Comparison of ENCODE assay signal across 18 cellular contexts in the genomic region with DNA sequence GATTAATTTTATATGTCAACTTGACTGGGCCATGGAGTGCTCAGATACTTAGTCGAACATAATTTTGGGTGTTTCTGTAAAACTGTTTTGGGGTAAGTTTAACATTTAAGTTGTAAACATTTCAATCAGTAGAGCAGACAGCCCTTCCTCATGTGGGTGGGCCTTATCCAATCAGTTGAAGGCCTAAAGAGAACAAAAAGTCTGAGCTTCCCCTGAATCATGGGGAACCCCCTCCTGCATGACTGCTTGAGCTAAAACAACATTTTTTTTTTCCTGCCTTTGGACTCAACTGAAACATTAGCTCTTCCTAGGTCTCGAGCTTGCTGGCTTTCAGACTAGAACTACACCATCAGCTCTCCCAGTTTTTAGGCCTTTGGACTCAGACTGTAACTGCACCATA.
"Had no signal": no experiment of that assay in that cellular context is flagged by ENCODE, and none has a peak within 500 bp of the region (broad histone marks: within the 10 kb centered on the region; RNA-seq: fewer than 3 reads in every experiment).

No MANE protein-coding gene starts in this region.

- DNase-seq: activated CD4-positive, alpha-beta T cell treated with anti-CD3 and anti-CD28 coated beads for 36 hours; activated CD4-positive, alpha-beta T cell treated with anti-CD3 and anti-CD28 coated beads, Interleukin-2, amount 50 U/mL, for 48 hours; amniotic stem cell; cerebellar nuclear complex; dermis blood vessel endothelial cell; effector memory CD4-positive, alpha-beta T cell; foreskin melanocyte; left ventricle myocardium superior; mucosa of descending colon; naive B cell; right cardiac atrium; stimulated activated naive CD8-positive, alpha-beta T cell treated with anti-CD3 and anti-CD28 coated beads, Interleukin-15, Interleukin-2, amounts not matched to agents 100 U/mL and 50 U/mL, for 24 hours; tibial artery had no signal

- H3K4me1 ChIP-seq: tibial artery had no signal

- H3K9me3 ChIP-seq: mucosa of descending colon, tibial artery had no signal

- H3K27me3 Mint-ChIP-seq: activated CD4-positive, alpha-beta T cell treated with anti-CD3 and anti-CD28 coated beads for 36 hours; activated naive CD8-positive, alpha-beta T cell; memory B cell; naive B cell had no signal

- ATAC-seq: activated CD4-positive, alpha-beta T cell treated with anti-CD3 and anti-CD28 coated beads for 36 hours; left ventricle myocardium superior; mucosa of descending colon; right cardiac atrium; stimulated activated naive CD8-positive, alpha-beta T cell treated with anti-CD3 and anti-CD28 coated beads, Interleukin-15, Interleukin-2, amounts not matched to agents 100 U/mL and 50 U/mL, for 24 hours had no signal

- H3K27ac Mint-ChIP-seq: activated CD4-positive, alpha-beta T cell treated with anti-CD3 and anti-CD28 coated beads for 36 hours; activated naive CD8-positive, alpha-beta T cell; memory B cell; naive B cell; progenitor cell of endocrine pancreas had no signal

- H3K27me3 ChIP-seq: tibial artery had no signal

- H3K27ac ChIP-seq: skin epidermis, tibial artery had no signal

- H3K36me3 Mint-ChIP-seq: activated naive CD8-positive, alpha-beta T cell; memory B cell; naive B cell had no signal

- H3K4me1 Mint-ChIP-seq: activated CD4-positive, alpha-beta T cell treated with anti-CD3 and anti-CD28 coated beads for 36 hours; memory B cell; naive B cell had no signal

- H3K36me3 ChIP-seq: tibial artery had no signal

- H3K4me3 ChIP-seq: mucosa of descending colon, skin epidermis, tibial artery had no signal

- H3K4me3 Mint-ChIP-seq: activated CD4-positive, alpha-beta T cell treated with anti-CD3 and anti-CD28 coated beads for 36 hours; activated naive CD8-positive, alpha-beta T cell; memory B cell; naive B cell; neural crest cell had no signal
